14 cellular contexts compared by ENCODE assay signal in the genomic region with DNA sequence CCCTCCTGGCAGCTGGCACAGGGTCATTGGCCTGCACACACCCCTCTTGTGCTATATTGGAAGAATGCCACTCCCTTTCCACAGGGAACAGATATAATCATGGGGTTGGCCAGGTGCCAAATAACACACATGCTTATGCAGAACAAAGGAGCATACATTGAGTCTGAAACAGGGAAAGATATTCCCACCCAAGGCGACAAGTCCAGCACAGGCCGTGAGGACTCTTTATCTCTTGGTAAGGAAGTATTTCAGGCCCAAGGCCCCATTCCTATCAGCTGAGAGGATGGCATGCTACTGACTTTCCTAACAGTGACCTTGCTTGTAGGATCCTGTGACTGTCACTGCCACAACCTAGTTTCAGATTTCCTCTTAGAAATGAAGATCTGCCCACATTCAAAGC. TPM values are rescaled to one million over a fixed set of nuclear protein-coding genes. Genes with fewer than 3 reads are reported as not detected.
DNase-seq lines count a peak whose midpoint lies in the region; ATAC-seq and TF ChIP-seq lines count a peak whose summit lies in the region.
"Had no signal": no experiment of that assay in that cellular context is flagged by ENCODE, and none has a peak within 500 bp of the region (broad histone marks: within the 10 kb centered on the region; RNA-seq: fewer than 3 reads in every experiment).

No MANE protein-coding gene starts in this region.

- no peak overlapping the region for H2AK5ac ChIP-seq in mesenchymal stem cell (ENCODE audit: low read length, severe bottlenecking)

- H3K4me2 ChIP-seq in mesenchymal stem cell (ENCODE audit: low read length, poor library complexity, severe bottlenecking): no peak overlapping the region

- no peak overlapping the region for H2BK15ac ChIP-seq in mesenchymal stem cell (ENCODE audit: low read depth, poor library complexity, severe bottlenecking)

- no peak overlapping the region for H3K14ac ChIP-seq in mesenchymal stem cell (ENCODE audit: low read length in 2 of 2)

- peak overlapping the region; percentile 89 for H3K9ac ChIP-seq in mesenchymal stem cell (ENCODE audit: low read length)

- H3K4me3 ChIP-seq in AG10803 (ENCODE audit: low read length): no peak overlapping the region
- peak overlapping the region in 1 of 2 experiments; percentile 5 for H3K4me3 ChIP-seq in mesenchymal stem cell (ENCODE audit: insufficient read depth in 1 of 2, low read depth in 1 of 2, low read length in 2 of 2)

- H4K8ac ChIP-seq in mesenchymal stem cell (ENCODE audit: low read length): no peak overlapping the region

- H3K4me1 ChIP-seq in mesenchymal stem cell (ENCODE audit: control insufficient read depth, insufficient read depth, low read depth, low read length): no peaks in the 10 kb centered on the region

- no peaks in the 10 kb centered on the region for H3K79me1 ChIP-seq in mesenchymal stem cell (replicated peaks; ENCODE audit: low read length, poor library complexity, severe bottlenecking)

- H2BK120ac ChIP-seq in mesenchymal stem cell (ENCODE audit: low read depth, low read length): no peak overlapping the region

- no peak for ATAC-seq in GM19328 (IDR thresholded peaks at IDR 0.05; ENCODE audit: unreplicated experiment)
- ATAC-seq: stimulated activated naive CD8-positive, alpha-beta T cell treated with anti-CD3 and anti-CD28 coated beads, Interleukin-15, amount 100 ng/mL, for 72 hours had no signal

- no peaks in the 10 kb centered on the region for H3K36me3 ChIP-seq in mesenchymal stem cell (ENCODE audit: control insufficient read depth in 1 of 2, insufficient read depth in 2 of 2, low read depth in 1 of 2, low read length in 2 of 2)

- no peak overlapping the region for H4K91ac ChIP-seq in mesenchymal stem cell (ENCODE audit: low read length)

- no peak overlapping the region for H2AFZ ChIP-seq in mesenchymal stem cell (ENCODE audit: low read depth, low read length)

- 84% methylated on average over 2 of the region's 2 CpGs for WGBS in mesenchymal stem cell

- H2BK12ac ChIP-seq in mesenchymal stem cell (ENCODE audit: low read length in 2 of 2): no peak overlapping the region

- DNase-seq in AG10803 (ENCODE audit: low read depth) (peak; percentile 11), Daoy (ENCODE audit: low read depth) (peak; percentile 15), NCI-H510A (lab: John Stamatoyannopoulos, UW) (peak; percentile 7), mesenchymal stem cell (no peak), AML-193 (lab: John Stamatoyannopoulos, UW) (no peak), NCI-H2081 treated with DMSO at 0.1 percent for 48 hours (lab: John Stamatoyannopoulos, UW) (no peak)
- DNase-seq in activated CD4-positive, alpha-beta T cell treated with anti-CD3 and anti-CD28 coated beads, Interleukin-2, amount 50 U/mL, for 1 hour: no peak
- DNase-seq: NCI-H146; OCI-M1; stimulated activated naive CD8-positive, alpha-beta T cell treated with anti-CD3 and anti-CD28 coated beads, Interleukin-15, amount 100 ng/mL, for 72 hours; T-helper 1 cell had no signal

- no peak overlapping the region for H3K18ac ChIP-seq in mesenchymal stem cell (ENCODE audit: low read depth in 1 of 2, low read length in 2 of 2)

- no peak overlapping the region for H3K27ac ChIP-seq in mesenchymal stem cell (ENCODE audit: low read length, poor library complexity, severe bottlenecking)

- H3K9me3 ChIP-seq in mesenchymal stem cell (ENCODE audit: control insufficient read depth, low read length): no peaks in the 10 kb centered on the region

- H3K4ac ChIP-seq in mesenchymal stem cell (ENCODE audit: low read depth in 1 of 2, low read length in 2 of 2): no peak overlapping the region

- H3K27me3 ChIP-seq in mesenchymal stem cell (ENCODE audit: control insufficient read depth in 1 of 2, insufficient read depth in 1 of 2, low read length in 2 of 2): no peaks in the 10 kb centered on the region

- no peak overlapping the region for H3K23ac ChIP-seq in mesenchymal stem cell (ENCODE audit: low read length in 2 of 2)

- no peak for TF ChIP-seq CTCF in AG10803 (conservative IDR thresholded peaks at IDR 0.05; ENCODE audit: low read length)

- H2BK5ac ChIP-seq in mesenchymal stem cell (ENCODE audit: low read depth, low read length, poor library complexity, severe bottlenecking): no peak overlapping the region

RNA-seq across cellular contexts. Expression of a gene that starts 59.0 kb away (rescaled TPM):
- total RNA-seq in Daoy (2014; rRNA removed; shearing (Covaris generic)): 2.6 and 2.9 TPM in 2 replicates
- polyA plus RNA-seq in mesenchymal stem cell (2013, experiment 1 of 2): 9.7 TPM
- 11.0 TPM for polyA plus RNA-seq in mesenchymal stem cell (2013, experiment 2 of 2)
- total RNA-seq: mononuclear cell, pulmonary artery endothelial cell had no signal

Comparison
In these comparisons a context has a peak if more than half of its experiments do, and no peak if none do; other contexts are left out.
1. DNase-seq: peak in AG10803 (single experiment), Daoy (single experiment) and NCI-H510A (single experiment); none in mesenchymal stem cell (single experiment), AML-193 (0 of 2), activated CD4-positive, alpha-beta T cell treated with anti-CD3 and anti-CD28 coated beads, Interleukin-2, amount 50 U/mL, for 1 hour (single experiment) and NCI-H2081 treated with DMSO at 0.1 percent for 48 hours (single experiment).